In the genomic region with DNA sequence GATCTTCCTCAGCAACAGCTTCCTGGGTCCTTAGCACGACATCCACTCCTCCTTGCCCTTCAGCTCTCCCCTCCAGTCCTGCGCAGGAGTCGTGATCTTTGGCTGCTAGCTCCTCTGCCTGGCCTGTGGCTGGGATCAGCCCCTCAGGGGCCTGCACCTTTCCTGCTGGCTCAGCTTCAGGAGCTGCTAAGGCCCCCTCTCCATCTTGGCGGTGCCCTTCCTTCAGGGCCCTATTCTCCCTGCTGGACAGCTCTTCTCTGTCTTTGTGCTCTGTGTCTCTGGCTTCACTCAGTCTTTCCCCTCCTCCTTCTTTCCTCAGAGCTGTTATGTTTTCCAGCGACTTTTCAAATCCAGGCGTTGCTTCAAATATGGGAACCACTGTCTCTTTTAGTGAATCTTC, we compare ENCODE assay signal across 17 cellular contexts. TPM values are rescaled to one million over a fixed set of nuclear protein-coding genes. Genes with fewer than 3 reads are reported as not detected.
DNase-seq lines count a peak whose midpoint lies in the region; ATAC-seq, FAIRE-seq and TF ChIP-seq lines count a peak whose summit lies in the region.
"Had no signal": no experiment of that assay in that cellular context is flagged by ENCODE, and none has a peak within 500 bp of the region (broad histone marks: within the 10 kb centered on the region; RNA-seq: fewer than 3 reads in every experiment).

No MANE protein-coding gene starts in this region.

- no peak overlapping the region for H3K23ac ChIP-seq in mesendoderm (ENCODE audit: low read length)

- H3K27ac ChIP-seq in PC-3 (ENCODE audit: low read length) (no peak overlapping the region), cingulate gyrus (ENCODE audit: low read depth, low read length) (peak overlapping the region; percentile 43), mesendoderm (ENCODE audit: low read depth, low read length) (no peak overlapping the region)

- DNase-seq in PC-3 (no peak), mesendoderm (peak; percentile 16), anterior cingulate cortex (lab: John Stamatoyannopoulos, UW) (no peak), GM12891 (ENCODE audit: insufficient read length, low spot score) (no peak)
- DNase-seq in activated CD4-positive, alpha-beta T cell treated with anti-CD3 and anti-CD28 coated beads for 36 hours: no peak
- DNase-seq: ACHN, AML-193, Caco-2, KG1, NCI-H1436, NCI-H2029, NCI-H510A treated with DMSO at 0.1 percent for 48 hours, SHP77 treated with DMSO at 0.1 percent for 48 hours had no signal

- no peaks in the 10 kb centered on the region for H3K79me1 ChIP-seq in mesendoderm (ENCODE audit: low read length)

- POLR2A ChIA-PET in PC-3 (lab: Charles Lee; ENCODE audit: unreplicated experiment): no interaction called here
- POLR2A ChIA-PET in activated CD4-positive, alpha-beta T cell treated with anti-CD3 and anti-CD28 coated beads for 36 hours (lab: Charles Lee): no interaction called here

- no peak for TF ChIP-seq POLR2A in GM12891 (IDR thresholded peaks at IDR 0.05; ENCODE audit: low read depth, low read length)

- H3K36me3 ChIP-seq in PC-3 (ENCODE audit: low read depth, low read length) (no peaks in the 10 kb centered on the region), mesendoderm (ENCODE audit: control insufficient read depth, insufficient read depth, low read length) (no peaks in the 10 kb centered on the region)

- H3K9me3 Mint-ChIP-seq in activated CD4-positive, alpha-beta T cell treated with anti-CD3 and anti-CD28 coated beads for 36 hours (ENCODE audit: low read depth): no peaks in the 10 kb centered on the region

- H3K4me1 Mint-ChIP-seq in activated CD4-positive, alpha-beta T cell treated with anti-CD3 and anti-CD28 coated beads for 36 hours: no peaks in the 10 kb centered on the region

- H4K20me1 ChIP-seq in PC-3 (ENCODE audit: low read length): no peaks in the 10 kb centered on the region

- CTCF ChIA-PET in PC-3 (lab: Charles Lee): no interaction called here
- CTCF ChIA-PET in activated CD4-positive, alpha-beta T cell treated with anti-CD3 and anti-CD28 coated beads for 36 hours (lab: Charles Lee): no interaction called here

- no peak overlapping the region for H3K27ac Mint-ChIP-seq in activated CD4-positive, alpha-beta T cell treated with anti-CD3 and anti-CD28 coated beads for 36 hours

- H3K4me2 ChIP-seq in PC-3 (ENCODE audit: low read length) (no peak overlapping the region), mesendoderm (ENCODE audit: low read length) (no peak overlapping the region)

- H3K4me3 Mint-ChIP-seq in activated CD4-positive, alpha-beta T cell treated with anti-CD3 and anti-CD28 coated beads for 36 hours: no peak overlapping the region

- H2BK5ac ChIP-seq in mesendoderm (ENCODE audit: low read length): no peak overlapping the region

- H2BK15ac ChIP-seq in mesendoderm (replicated peaks; ENCODE audit: low read depth): no peak overlapping the region

- H4K8ac ChIP-seq in mesendoderm (ENCODE audit: low read depth, low read length): no peak overlapping the region

- TF ChIP-seq CTCF in PC-3 (conservative IDR thresholded peaks at IDR 0.05; ENCODE audit: low read depth, low read length): no peak

- H3K27me3 ChIP-seq in PC-3 (ENCODE audit: low read length) (peaks cover 85% of the 10 kb centered on the region), mesendoderm (ENCODE audit: insufficient read depth, low read length, poor library complexity) (no peaks in the 10 kb centered on the region)

- no peaks in the 10 kb centered on the region for H3K9me2 ChIP-seq in PC-3 (replicated peaks; ENCODE audit: low read length)

- no peaks in the 10 kb centered on the region for H3K79me2 ChIP-seq in PC-3 (ENCODE audit: low read length)
- no peaks in the 10 kb centered on the region for H3K79me2 ChIP-seq in mesendoderm (ENCODE audit: control insufficient read depth, insufficient read depth, low read length)

- H2AK5ac ChIP-seq in mesendoderm (ENCODE audit: low read length): no peak overlapping the region

- H3K4ac ChIP-seq in mesendoderm (ENCODE audit: low read depth, low read length): no peak overlapping the region

- H3K18ac ChIP-seq in mesendoderm (ENCODE audit: low read length): no peak overlapping the region

- H3F3A ChIP-seq in PC-3 (ENCODE audit: low read length, unreplicated experiment): no peaks in the 10 kb centered on the region

- FAIRE-seq in GM12891 (lab: Jason Lieb, UNC): no peak
- FAIRE-seq: RCC 7860 had no signal

- H3K9ac ChIP-seq in PC-3 (ENCODE audit: low read length): no peak overlapping the region
- no peak overlapping the region for H3K9ac ChIP-seq in mesendoderm (ENCODE audit: low read length)

- intact Hi-C loops in PC-3 (cut with micrococcal nuclease): no loop called here
- intact Hi-C loops in activated CD4-positive, alpha-beta T cell treated with anti-CD3 and anti-CD28 coated beads for 36 hours (cut with DNase I, micrococcal nuclease): no loop called here

- no peak overlapping the region for H2BK120ac ChIP-seq in mesendoderm (ENCODE audit: low read depth, low read length)

- H3K27me3 Mint-ChIP-seq in activated CD4-positive, alpha-beta T cell treated with anti-CD3 and anti-CD28 coated beads for 36 hours: peaks cover 3% of the 10 kb centered on the region

- H3K36me3 Mint-ChIP-seq in activated CD4-positive, alpha-beta T cell treated with anti-CD3 and anti-CD28 coated beads for 36 hours (ENCODE audit: low read depth): no peaks in the 10 kb centered on the region

- H3K4me1 ChIP-seq in PC-3 (ENCODE audit: insufficient read depth, low read length) (no peaks in the 10 kb centered on the region), mesendoderm (ENCODE audit: control insufficient read depth, low read depth, low read length) (no peaks in the 10 kb centered on the region)
- H3K4me1 ChIP-seq: Caco-2 had no signal

- 0 out of 2 replicates have a peak, but pooled peaks have one; percentile 29 for ATAC-seq in PC-3
- no peak for ATAC-seq in activated CD4-positive, alpha-beta T cell treated with anti-CD3 and anti-CD28 coated beads for 36 hours
- no peak for ATAC-seq in HG02981 (IDR thresholded peaks at IDR 0.05; ENCODE audit: unreplicated experiment)
- ATAC-seq: HCT116 had no signal

- no peak overlapping the region for H3K56ac ChIP-seq in mesendoderm (ENCODE audit: low read length)

- H3K4me3 ChIP-seq in PC-3 (ENCODE audit: low read length) (no peak overlapping the region), mesendoderm (ENCODE audit: low read length) (no peak overlapping the region)

- no peak overlapping the region for H2AFZ ChIP-seq in PC-3 (ENCODE audit: low read length)

- no CpG with 5 or more reads among the region's 6 CpGs for WGBS in mesendoderm (ENCODE audit: extremely low coverage, insufficient coverage, low lambda C conversion rate)

- no TSS peak for BruUV-seq in PC-3 (replicated peaks; lab: Mats Ljungman, UMichigan)

- no peak overlapping the region for H4K5ac ChIP-seq in mesendoderm (ENCODE audit: low read length)

- H3K9me3 ChIP-seq in PC-3 (ENCODE audit: low read length): no peaks in the 10 kb centered on the region
- H3K9me3 ChIP-seq: Caco-2 had no signal

TF ChIP-seq in GM12891, 5 proteins besides CTCF, POLR2A, EP300 and RAD21:
- TF ChIP-seq TAF1 (IDR thresholded peaks at IDR 0.05; ENCODE audit: low read depth, low read length): no peak
- no peak for TF ChIP-seq POLR2AphosphoS5 (IDR thresholded peaks at IDR 0.05; ENCODE audit: low read depth, low read length)

RNA-seq across cellular contexts. Expression of a gene that starts 59.5 kb away (rescaled TPM):
- total RNA-seq in PC-3 (2014; rRNA removed): not detected in 2 replicates
- polyA plus RNA-seq in mesendoderm (2013, experiment 1 of 2): not detected
- not detected for polyA plus RNA-seq in mesendoderm (2013, experiment 2 of 2)
- not detected for total RNA-seq in activated CD4-positive, alpha-beta T cell treated with anti-CD3 and anti-CD28 coated beads for 36 hours
- not detected for polyA plus RNA-seq in GM12891 (2012; ENCODE audit: low read depth, missing spikeins)
- total RNA-seq: Caco-2 had no signal
